ENCODE assay signal across 18 cellular contexts in the genomic region with DNA sequence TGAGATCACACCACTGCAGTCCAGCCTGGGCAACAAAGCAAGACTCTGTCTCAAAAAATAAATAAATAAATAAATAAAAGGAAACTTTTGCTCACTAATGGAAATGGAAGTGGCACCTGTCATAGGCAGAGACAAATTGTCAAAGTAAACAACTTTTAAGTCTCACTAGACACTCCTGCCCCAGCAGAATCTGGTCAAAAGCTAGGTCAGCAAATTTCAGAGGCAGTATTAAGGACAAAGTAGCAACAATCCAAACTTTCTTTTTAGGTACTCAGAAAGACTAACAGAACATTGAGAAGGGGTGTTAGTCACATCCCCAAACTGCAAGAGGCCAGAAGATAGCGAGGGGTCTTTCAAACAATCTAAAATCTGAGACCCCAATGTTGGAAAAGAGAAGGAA.
A peak's percentile ranks its signal among the peaks of the same experiment; 100 is the strongest.
DNase-seq lines count a peak whose midpoint lies in the region; ATAC-seq, FAIRE-seq and TF ChIP-seq lines count a peak whose summit lies in the region.
"Had no signal": no experiment of that assay in that cellular context is flagged by ENCODE, and none has a peak within 500 bp of the region (broad histone marks: within the 10 kb centered on the region; RNA-seq: fewer than 3 reads in every experiment).

No MANE protein-coding gene starts in this region.

- H3K4me3 ChIP-seq in A549 (no peak overlapping the region), MM.1S (ENCODE audit: low read length) (no peak overlapping the region), parathyroid adenoma (ENCODE audit: low read depth, low read length) (peak overlapping the region; percentile 49), endodermal cell (ENCODE audit: low read length) (no peak overlapping the region)
- H3K4me3 ChIP-seq: BLaER1 treated with 17β-estradiol and CSF1 and Interleukin-3, amounts not matched to agents 10 nM and 100 nM; GM23248; HAP-1 had no signal

- H3K27ac ChIP-seq in A549 (no peak overlapping the region), MM.1S (ENCODE audit: low read length) (peak overlapping the region; percentile 79; the same call in 1 of the 2 replicates), VCaP (peak overlapping the region; percentile 20), parathyroid adenoma (peak overlapping the region; percentile 81), endodermal cell (ENCODE audit: low read depth, low read length) (no peak overlapping the region)
- H3K27ac ChIP-seq: BLaER1 treated with 17β-estradiol and CSF1 and Interleukin-3, amounts not matched to agents 10 nM and 100 nM; GM23248 had no signal

- H3K36me3 ChIP-seq in MM.1S (replicated peaks; ENCODE audit: insufficient read depth, low read length) (no peaks in the 10 kb centered on the region), parathyroid adenoma (ENCODE audit: control insufficient read depth, insufficient read depth, low read length) (no peaks in the 10 kb centered on the region), endodermal cell (ENCODE audit: control insufficient read depth, insufficient read depth, low read length) (no peaks in the 10 kb centered on the region)
- H3K36me3 ChIP-seq: BLaER1 treated with 17β-estradiol and CSF1 and Interleukin-3, amounts not matched to agents 10 nM and 100 nM; HAP-1 had no signal

- H3K4me1 Mint-ChIP-seq in mesothelial cell of epicardium (peaks cover 73% of the 10 kb centered on the region), endodermal cell (peaks cover 25% of the 10 kb centered on the region)
- H3K4me1 Mint-ChIP-seq in activated T-cell treated with anti-CD3 and anti-CD28 coated beads, Interleukin-2, amount 50 U/mL, for 24 hours (ENCODE audit: low read depth) = no peaks in the 10 kb centered on the region
- H3K4me1 Mint-ChIP-seq: B cell had no signal

- no peak for FAIRE-seq in A549 (lab: Jason Lieb, UNC)
- FAIRE-seq: G401.6, GM12891, GM19239 had no signal

- no peak for TF ChIP-seq EP300 in A549 (IDR thresholded peaks at IDR 0.05)

- 0 out of 2 replicates have a peak, but pooled peaks cover 5% of the 10 kb centered on the region for H3F3A ChIP-seq in MM.1S (ENCODE audit: insufficient read depth, low read length)

- CTCF ChIA-PET in A549 (lab: Yijun Ruan, JAX) = interaction anchor here (0.6 to 1.2 kb wide), 2 partner anchors 113 to 1554 kb away, joined by 3 read pairs; no protein-coding TSS in a partner anchor

- POLR2A ChIA-PET in A549 (lab: Yijun Ruan, JAX) = no interaction called here

- TF ChIP-seq CTCF in A549 (IDR thresholded peaks at IDR 0.05) (no peak), MM.1S (IDR thresholded peaks at IDR 0.05; ENCODE audit: low read length) (no peak), VCaP (conservative IDR thresholded peaks at IDR 0.05) (no peak), parathyroid adenoma (IDR thresholded peaks at IDR 0.05) (no peak), mesothelial cell of epicardium (IDR thresholded peaks at IDR 0.05; ENCODE audit: unreplicated experiment) (no peak), endodermal cell (conservative IDR thresholded peaks at IDR 0.05) (no peak)

- WGBS in A549 (ENCODE audit: missing lambda C conversion rate) = 34% methylated on average over 1 of the region's 1 CpG
- WGBS in endodermal cell (ENCODE audit: insufficient coverage in 1 of 2, insufficient read length in 1 of 2), 2 experiments = 84% methylated on average over 1 of the region's 1 CpG; no CpG with 5 or more reads in 1 of the 2 experiments

- H2AFZ ChIP-seq in MM.1S (ENCODE audit: low read length) (no peak overlapping the region), parathyroid adenoma (peak overlapping the region; percentile 5)
- H2AFZ ChIP-seq: GM23248 had no signal

- no peak for DNase-seq in A549 (ENCODE audit: low read depth in 1 of 2, low spot score in 1 of 2)
- peak; percentile 72 for DNase-seq in MM.1S
- no peak for DNase-seq in mesothelial cell of epicardium (ENCODE audit: low spot score in 2 of 2, unreplicated experiment in 2 of 2)
- DNase-seq in activated T-cell treated with anti-CD3 and anti-CD28 coated beads, Interleukin-2, amount 50 U/mL, for 24 hours = no peak
- no peak for DNase-seq in NCI-H226
- DNase-seq in endodermal cell = no peak
- DNase-seq: 8988T; CD8-positive, alpha-beta T cell; DMS 273 treated with DMSO at 0.1 percent for 48 hours; GM23248 had no signal

- no peaks in the 10 kb centered on the region for H3K9me2 ChIP-seq in MM.1S (replicated peaks; ENCODE audit: insufficient read depth, low read length)

- H3K9me3 Mint-ChIP-seq in mesothelial cell of epicardium = no peaks in the 10 kb centered on the region
- H3K9me3 Mint-ChIP-seq in activated T-cell treated with anti-CD3 and anti-CD28 coated beads, Interleukin-2, amount 50 U/mL, for 24 hours = no peaks in the 10 kb centered on the region
- H3K9me3 Mint-ChIP-seq in endodermal cell = no peaks in the 10 kb centered on the region
- H3K9me3 Mint-ChIP-seq: CD8-positive, alpha-beta T cell had no signal

- H3K79me2 ChIP-seq in MM.1S (ENCODE audit: low read length) (no peaks in the 10 kb centered on the region), parathyroid adenoma (no peaks in the 10 kb centered on the region)

- H3K27me3 Mint-ChIP-seq in mesothelial cell of epicardium (ENCODE audit: low read depth) (no peaks in the 10 kb centered on the region), endodermal cell (ENCODE audit: insufficient read depth) (peaks cover 85% of the 10 kb centered on the region)
- H3K27me3 Mint-ChIP-seq in activated T-cell treated with anti-CD3 and anti-CD28 coated beads, Interleukin-2, amount 50 U/mL, for 24 hours = peaks cover 14% of the 10 kb centered on the region

- no peaks in the 10 kb centered on the region for H4K20me1 ChIP-seq in MM.1S (ENCODE audit: insufficient read depth, low read length)
- H4K20me1 ChIP-seq: BLaER1 treated with 17β-estradiol and CSF1 and Interleukin-3, amounts not matched to agents 10 nM and 100 nM had no signal

- H3K9me3 ChIP-seq in A549 (no peaks in the 10 kb centered on the region), MM.1S (replicated peaks; ENCODE audit: insufficient read depth, low read length) (no peaks in the 10 kb centered on the region), parathyroid adenoma (ENCODE audit: control insufficient read depth, low read length) (no peaks in the 10 kb centered on the region), endodermal cell (ENCODE audit: control insufficient read depth, low read length) (no peaks in the 10 kb centered on the region)
- H3K9me3 ChIP-seq: BLaER1 treated with 17β-estradiol and CSF1 and Interleukin-3, amounts not matched to agents 10 nM and 100 nM; HAP-1 had no signal

- no peak overlapping the region for H3K4me2 ChIP-seq in A549
- H3K4me2 ChIP-seq in MM.1S (ENCODE audit: low read depth, low read length) = no peak overlapping the region
- peak overlapping the region; percentile 13 for H3K4me2 ChIP-seq in parathyroid adenoma (ENCODE audit: low read length)
- H3K4me2 ChIP-seq: BLaER1 treated with 17β-estradiol and CSF1 and Interleukin-3, amounts not matched to agents 10 nM and 100 nM had no signal

- no peak overlapping the region for H3K27ac Mint-ChIP-seq in mesothelial cell of epicardium
- no peak overlapping the region for H3K27ac Mint-ChIP-seq in activated T-cell treated with anti-CD3 and anti-CD28 coated beads, Interleukin-2, amount 50 U/mL, for 24 hours
- no peak overlapping the region for H3K27ac Mint-ChIP-seq in endodermal cell
- H3K27ac Mint-ChIP-seq: B cell; CD8-positive, alpha-beta T cell had no signal

- no peaks in the 10 kb centered on the region for H3K36me3 Mint-ChIP-seq in mesothelial cell of epicardium
- no peaks in the 10 kb centered on the region for H3K36me3 Mint-ChIP-seq in activated T-cell treated with anti-CD3 and anti-CD28 coated beads, Interleukin-2, amount 50 U/mL, for 24 hours (ENCODE audit: low read depth)
- no peaks in the 10 kb centered on the region for H3K36me3 Mint-ChIP-seq in endodermal cell (ENCODE audit: low read depth)
- H3K36me3 Mint-ChIP-seq: CD8-positive, alpha-beta T cell had no signal

- H3K4me3 Mint-ChIP-seq in mesothelial cell of epicardium = no peak overlapping the region
- no peak overlapping the region for H3K4me3 Mint-ChIP-seq in activated T-cell treated with anti-CD3 and anti-CD28 coated beads, Interleukin-2, amount 50 U/mL, for 24 hours
- no peak overlapping the region for H3K4me3 Mint-ChIP-seq in endodermal cell
- H3K4me3 Mint-ChIP-seq: B cell; CD8-positive, alpha-beta T cell had no signal

- ATAC-seq in A549 = no peak
- ATAC-seq: CD8-positive, alpha-beta T cell had no signal

- H3K9ac ChIP-seq in MM.1S (ENCODE audit: low read length) = no peak overlapping the region
- no peak overlapping the region for H3K9ac ChIP-seq in parathyroid adenoma
- no peak overlapping the region for H3K9ac ChIP-seq in endodermal cell (ENCODE audit: extremely low read depth, low read length, poor library complexity, severe bottlenecking)
- H3K9ac ChIP-seq: BLaER1 treated with 17β-estradiol and CSF1 and Interleukin-3, amounts not matched to agents 10 nM and 100 nM; GM23248 had no signal

- H3K27me3 ChIP-seq in MM.1S (replicated peaks; ENCODE audit: insufficient read depth, low read length) = no peaks in the 10 kb centered on the region
- H3K27me3 ChIP-seq in parathyroid adenoma (ENCODE audit: control insufficient read depth, insufficient read depth, low read length) = no peaks in the 10 kb centered on the region
- peaks cover 74% of the 10 kb centered on the region for H3K27me3 ChIP-seq in endodermal cell (ENCODE audit: control insufficient read depth, insufficient read depth, low read length, poor library complexity, severe bottlenecking)
- H3K27me3 ChIP-seq: BLaER1 treated with 17β-estradiol and CSF1 and Interleukin-3, amounts not matched to agents 10 nM and 100 nM had no signal

- no peak for TF ChIP-seq RAD21 in A549 (conservative IDR thresholded peaks at IDR 0.05 in 1 of 2, IDR thresholded peaks at IDR 0.05 in 1 of 2)

- H3K4me1 ChIP-seq in A549 = no peaks in the 10 kb centered on the region
- H3K4me1 ChIP-seq in MM.1S (ENCODE audit: low read length) = peaks cover 10% of the 10 kb centered on the region
- H3K4me1 ChIP-seq in parathyroid adenoma = peaks cover 60% of the 10 kb centered on the region
- peaks cover 3% of the 10 kb centered on the region for H3K4me1 ChIP-seq in endodermal cell (ENCODE audit: control insufficient read depth, insufficient read depth, low read length)

- no peak for TF ChIP-seq POLR2A in A549 (IDR thresholded peaks at IDR 0.05; ENCODE audit: low read length)

TF ChIP-seq in A549, 52 proteins besides CTCF, POLR2A, EP300 and RAD21:
- TF ChIP-seq NFE2L2 (conservative IDR thresholded peaks at IDR 0.05; ENCODE audit: low read length) (no peak), MAFK (IDR thresholded peaks at IDR 0.05; ENCODE audit: partially characterized antibody) (peak; percentile 72)

Comparison
In these comparisons a context has a peak if more than half of its experiments do, and no peak if none do; other contexts are left out.
1. H3K27ac ChIP-seq: peak in MM.1S (single experiment), VCaP (single experiment) and parathyroid adenoma (single experiment); none in A549 (0 of 2) and endodermal cell (single experiment).